In genomic region chr9:123820139-123820538, GRCh38 we compare ENCODE assay signal across 18 cellular contexts.
DNase-seq lines count a peak whose midpoint lies in the region; ATAC-seq, FAIRE-seq and TF ChIP-seq lines count a peak whose summit lies in the region.
"Had no signal": no experiment of that assay in that cellular context is flagged by ENCODE, and none has a peak within 500 bp of the region (broad histone marks: within the 10 kb centered on the region; RNA-seq: fewer than 3 reads in every experiment).

No MANE protein-coding gene starts in this region.

- TF ChIP-seq POLR2A in A549 (IDR thresholded peaks at IDR 0.05; ENCODE audit: low read length) (no peak), K562 (conservative IDR thresholded peaks at IDR 0.05) (no peak)

- WGBS in A549 (ENCODE audit: missing lambda C conversion rate), result 90% methylated on average over 4 of the region's 4 CpGs
- 59% methylated on average over 4 of the region's 4 CpGs for WGBS in K562 (ENCODE audit: insufficient coverage, low coverage, missing lambda C conversion rate)

- TF ChIP-seq RAD21 in A549 (conservative IDR thresholded peaks at IDR 0.05 in 1 of 2, IDR thresholded peaks at IDR 0.05 in 1 of 2) (no peak), K562 (CRISPR knock-in tag; conservative IDR thresholded peaks at IDR 0.05 in 1 of 2, IDR thresholded peaks at IDR 0.05 in 1 of 2) (no peak)

- no TSS peak for BruUV-seq in K562 (replicated peaks; lab: Mats Ljungman, UMichigan)

- H3K36me3 ChIP-seq in GM23338 (ENCODE audit: insufficient read depth), result no peaks in the 10 kb centered on the region
- H3K36me3 ChIP-seq in K562 (ENCODE audit: control insufficient read depth, insufficient read depth, low read length), result no peaks in the 10 kb centered on the region

- no peaks in the 10 kb centered on the region; the same call in 1 of the 2 replicates for H4K20me1 ChIP-seq in GM23338 (replicated peaks; ENCODE audit: insufficient read depth)
- no peaks in the 10 kb centered on the region for H4K20me1 ChIP-seq in K562 (replicated peaks; ENCODE audit: control insufficient read depth, insufficient read depth, low read length)

- H3K4me1 ChIP-seq in A549 (peaks cover 15% of the 10 kb centered on the region), GM23338 (ENCODE audit: insufficient read depth) (peaks cover 13% of the 10 kb centered on the region), K562 (replicated peaks in 1 of 2; ENCODE audit: control insufficient read depth in 2 of 2, insufficient read depth in 2 of 2, low read length in 2 of 2) (peaks cover 4 to 18% of the 10 kb centered on the region in 2 experiments; a peak in 4 of 5 replicates)

- POLR2A ChIA-PET in A549 (lab: Yijun Ruan, JAX), result no interaction called here
- POLR2A ChIA-PET in K562 (lab: Yijun Ruan, JAX), result interaction anchor here (0.7 kb wide), 1 partner anchor 77 kb away, joined by 3 read pairs; no protein-coding TSS in a partner anchor

- peak in 1 of 2 experiments; percentile 14 for DNase-seq in A549 (ENCODE audit: low read depth in 1 of 2, low spot score in 1 of 2)
- no peak for DNase-seq in GM23338 (ENCODE audit: low spot score)
- DNase-seq in NCI-H69 (lab: John Stamatoyannopoulos, UW), result peak; percentile 25
- DNase-seq in K562 (ENCODE audit: extremely low read depth in 1 of 4, low spot score in 3 of 4), result no peak
- DNase-seq: C1 segment of cervical spinal cord, H7, NCI-H1105 treated with DMSO at 0.1 percent for 48 hours, NCI-H187, NCI-H226, NCI-H524 treated with DMSO at 0.1 percent for 48 hours, PC-9, SK-N-SH, T-helper 1 cell had no signal

- H3K9me1 ChIP-seq in K562 (ENCODE audit: control insufficient read depth, insufficient read depth, low read length), result no peaks in the 10 kb centered on the region

- H2AFZ ChIP-seq in GM23338 (no peak overlapping the region), K562 (ENCODE audit: low read depth, low read length) (no peak overlapping the region)
- H2AFZ ChIP-seq: PC-9 had no signal

- no peak overlapping the region for H3K4me3 ChIP-seq in A549
- H3K4me3 ChIP-seq in GM23338, result no peak overlapping the region
- no peak overlapping the region for H3K4me3 ChIP-seq in K562
- H3K4me3 ChIP-seq: PC-9 had no signal

- H3K9ac ChIP-seq in K562 (ENCODE audit: insufficient read depth in 1 of 2, low read depth in 2 of 2, low read length in 2 of 2), result no peak overlapping the region
- H3K9ac ChIP-seq: SK-N-SH had no signal

- no peaks in the 10 kb centered on the region for H3K9me3 Mint-ChIP-seq in GM23338

- CTCF ChIA-PET in A549 (lab: Yijun Ruan, JAX), result interaction anchor here (1.1 to 1.7 kb wide), 2 partner anchors 20 to 221 kb away, joined by 3 to 5 read pairs; no protein-coding TSS in a partner anchor
- CTCF ChIA-PET in K562 (lab: Yijun Ruan, JAX; ENCODE audit: low intra/inter-chr PET ratio), result no interaction called here

- TF ChIP-seq CTCF in A549 (IDR thresholded peaks at IDR 0.05) (no peak), GM23338 (conservative IDR thresholded peaks at IDR 0.05; ENCODE audit: low read depth in 2 of 2) (no peak), K562 (IDR thresholded peaks at IDR 0.05 in 2 of 3, conservative IDR thresholded peaks at IDR 0.05 in 1 of 3; ENCODE audit: insufficient read depth in 2 of 3, low read depth in 1 of 3, low read length in 3 of 3) (no peak)

- no peak overlapping the region for H3K4me3 Mint-ChIP-seq in GM23338

- no peaks in the 10 kb centered on the region for H3K9me2 ChIP-seq in GM23338 (ENCODE audit: insufficient read depth)
- H3K9me2 ChIP-seq: SK-N-SH had no signal

- H3K36me3 Mint-ChIP-seq in GM23338 (ENCODE audit: low read depth), result no peaks in the 10 kb centered on the region

- H3K27ac Mint-ChIP-seq in GM23338, result peak overlapping the region; percentile 62

- intact Hi-C loops in K562 (cut with micrococcal nuclease), result no loop called here

- H3K4me1 Mint-ChIP-seq in GM23338, result peaks cover 31% of the 10 kb centered on the region

- H3K79me2 ChIP-seq in GM23338 (replicated peaks; ENCODE audit: insufficient read depth), result no peaks in the 10 kb centered on the region; the same call in 1 of the 2 replicates
- no peaks in the 10 kb centered on the region; the same call in 2 of the 3 replicates for H3K79me2 ChIP-seq in K562 (ENCODE audit: control insufficient read depth, insufficient read depth, low read length)

- H3K27me3 ChIP-seq in GM23338 (ENCODE audit: insufficient read depth) (no peaks in the 10 kb centered on the region), K562 (ENCODE audit: control insufficient read depth in 2 of 2, insufficient read depth in 2 of 2, low read length in 2 of 2) (no peaks in the 10 kb centered on the region)

- FAIRE-seq in A549 (lab: Jason Lieb, UNC) (no peak), K562 (lab: Jason Lieb, UNC) (peak; percentile 65)
- FAIRE-seq: HTR-8/SVneo had no signal

- in situ Hi-C loops in K562 (cut with MboI), result no loop called here

- no peaks in the 10 kb centered on the region for H3F3A ChIP-seq in GM23338 (replicated peaks; ENCODE audit: low read depth)

- H3K4me2 ChIP-seq in A549 (no peak overlapping the region), GM23338 (no peak overlapping the region), K562 (ENCODE audit: insufficient read depth, low read length) (no peak overlapping the region)
- H3K4me2 ChIP-seq: PC-9, SK-N-SH had no signal

- H3K27ac ChIP-seq in A549, result peak overlapping the region; percentile 52 to 77; a peak in 5 of 6 replicates
- no peak overlapping the region for H3K27ac ChIP-seq in GM23338 (ENCODE audit: low read depth)
- 0 out of 3 replicates have a peak overlapping the region, but pooled peaks have one; percentile 18 for H3K27ac ChIP-seq in K562 (ENCODE audit: extremely low read depth, low read depth, low read length)
- H3K27ac ChIP-seq: HL-60, PC-9 had no signal

- H3K27me3 Mint-ChIP-seq in GM23338 (ENCODE audit: insufficient read depth, low read depth, poor library complexity), result peaks cover 2% of the 10 kb centered on the region

- ATAC-seq in A549 (no peak), GM23338 (no peak), K562 (peak; percentile 57), GM19351 (IDR thresholded peaks at IDR 0.05; ENCODE audit: unreplicated experiment) (no peak), HG02852 (IDR thresholded peaks at IDR 0.05; ENCODE audit: unreplicated experiment) (no peak), HG03039 (IDR thresholded peaks at IDR 0.05; ENCODE audit: unreplicated experiment) (no peak)

- TF ChIP-seq EP300 in A549 (IDR thresholded peaks at IDR 0.05) (no peak), K562 (IDR thresholded peaks at IDR 0.05; ENCODE audit: low read length) (no peak)

- H3K9me3 ChIP-seq in A549, result no peaks in the 10 kb centered on the region
- H3K9me3 ChIP-seq in K562 (replicated peaks; ENCODE audit: control insufficient read depth, insufficient read depth, low read depth, low read length), result no peaks in the 10 kb centered on the region
- H3K9me3 ChIP-seq: SK-N-SH had no signal

TF ChIP-seq in A549, 52 proteins besides CTCF, POLR2A, EP300 and RAD21 (continues in another document):
- peak; percentile 78 for TF ChIP-seq MAFK (IDR thresholded peaks at IDR 0.05; ENCODE audit: partially characterized antibody)
- TF ChIP-seq TP53 (CRISPR knock-in tag; IDR thresholded peaks at IDR 0.05), result no peak
- no peak for TF ChIP-seq ZFP36 (IDR thresholded peaks at IDR 0.05; ENCODE audit: borderline replicate concordance, partially characterized antibody)
- TF ChIP-seq BCL3 (IDR thresholded peaks at IDR 0.05), result no peak
- TF ChIP-seq NFE2L2 (conservative IDR thresholded peaks at IDR 0.05; ENCODE audit: low read length), result peak; percentile 79

TF ChIP-seq in GM23338, 12 proteins besides CTCF, POLR2A, EP300 and RAD21:
- TF ChIP-seq ETS1 (IDR thresholded peaks at IDR 0.05) (no peak), STAT1 (IDR thresholded peaks at IDR 0.05; ENCODE audit: unreplicated experiment) (no peak)

TF ChIP-seq in K562, 482 proteins besides CTCF, POLR2A, EP300 and RAD21:
- TF ChIP-seq NFE2 (IDR thresholded peaks at IDR 0.05; ENCODE audit: low read depth), result peak; percentile 92
- TF ChIP-seq MAFK (IDR thresholded peaks at IDR 0.05; ENCODE audit: low read length), result peak; percentile 78
- TF ChIP-seq C11orf30 (IDR thresholded peaks at IDR 0.05; ENCODE audit: low read depth), result peak; percentile 84
- TF ChIP-seq MAFG (tag; conservative IDR thresholded peaks at IDR 0.05), result peak; percentile 88
- peak; percentile 81 for TF ChIP-seq ZNF316 (IDR thresholded peaks at IDR 0.05)
- no peak for TF ChIP-seq ELF4 (CRISPR knock-in tag; IDR thresholded peaks at IDR 0.05)
- no peak for TF ChIP-seq RBM34 (IDR thresholded peaks at IDR 0.05; ENCODE audit: borderline replicate concordance, insufficient read depth, low read length)
- TF ChIP-seq NFE2L1 (tag; IDR thresholded peaks at IDR 0.05; ENCODE audit: borderline replicate concordance, low read depth), result peak; percentile 70
- TF ChIP-seq MAFF (IDR thresholded peaks at IDR 0.05; ENCODE audit: low read length), result peak; percentile 83

Comparison
In these comparisons a context has a peak if more than half of its experiments do, and no peak if none do; other contexts are left out.
1. Of the 35 proteins assayed by ChIP-seq in both K562 and A549: peak only in K562: none; only in A549: none; in both: MAFK; in neither: 34.